In the genomic region with DNA sequence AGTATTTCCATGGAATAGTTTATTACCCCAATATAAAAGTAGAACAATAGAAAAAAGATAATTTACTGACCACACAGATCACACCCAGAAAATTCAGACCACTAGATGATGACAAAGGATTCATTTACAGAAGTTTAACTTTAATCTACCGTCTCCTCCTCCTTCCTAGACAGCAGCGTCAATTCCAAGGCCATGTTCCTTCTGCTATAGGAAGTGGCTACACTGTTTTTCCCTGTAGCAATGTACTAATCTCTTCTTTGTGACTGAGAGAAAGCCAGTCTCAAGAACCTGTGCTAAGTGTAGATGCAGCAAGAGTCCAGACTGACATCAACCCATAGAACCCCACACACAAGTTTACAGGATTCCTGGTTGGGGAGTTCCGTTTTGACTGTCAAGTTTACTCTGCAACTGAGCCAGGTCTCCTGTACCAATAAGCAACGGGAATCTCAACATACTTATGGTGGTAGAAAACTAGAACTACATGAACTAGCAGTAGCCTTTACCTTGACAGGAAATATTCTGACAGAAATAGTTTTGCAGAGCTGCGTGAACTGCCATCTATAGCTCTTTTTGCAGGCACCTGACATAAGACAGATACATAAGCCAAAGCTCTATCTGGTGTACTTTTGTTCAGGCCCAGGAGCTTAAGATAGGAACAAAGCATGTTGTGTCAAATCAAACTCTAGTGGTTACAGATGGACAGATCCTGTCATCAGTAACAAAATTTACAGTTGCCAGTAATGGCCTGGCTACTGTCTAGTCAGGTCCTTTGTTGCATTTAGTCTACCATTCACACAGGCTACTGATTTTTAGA, we compare ENCODE assay signal across 1 cellular context.
TF ChIP-seq lines count a peak whose summit lies in the region.

No MANE protein-coding gene starts in this region.

TF ChIP-seq in IMR-90, 13 proteins besides CTCF, POLR2A, EP300 and RAD21:
- TF ChIP-seq MAFK (IDR thresholded peaks at IDR 0.05; ENCODE audit: low read depth, low read length) (no peak), MXI1 (IDR thresholded peaks at IDR 0.05; ENCODE audit: borderline replicate concordance, low read depth, low read length) (no peak), SMC3 (IDR thresholded peaks at IDR 0.05; ENCODE audit: low read depth, low read length) (no peak), RFX5 (IDR thresholded peaks at IDR 0.05; ENCODE audit: low read depth, low read length) (no peak), CHD1 (IDR thresholded peaks at IDR 0.05; ENCODE audit: low read depth, low read length) (no peak), MAZ (IDR thresholded peaks at IDR 0.05; ENCODE audit: borderline replicate concordance, low read depth, low read length) (no peak), RCOR1 (IDR thresholded peaks at IDR 0.05; ENCODE audit: insufficient replicate concordance, low read length) (no peak), CEBPB (IDR thresholded peaks at IDR 0.05; ENCODE audit: low read depth, low read length) (no peak), BHLHE40 (IDR thresholded peaks at IDR 0.05; ENCODE audit: low read depth, low read length) (no peak), NFE2L2 (IDR thresholded peaks at IDR 0.05; ENCODE audit: low read depth, low read length) (no peak), FOS (IDR thresholded peaks at IDR 0.05; ENCODE audit: low read depth, low read length) (no peak)
- TF ChIP-seq, protein P1, sequence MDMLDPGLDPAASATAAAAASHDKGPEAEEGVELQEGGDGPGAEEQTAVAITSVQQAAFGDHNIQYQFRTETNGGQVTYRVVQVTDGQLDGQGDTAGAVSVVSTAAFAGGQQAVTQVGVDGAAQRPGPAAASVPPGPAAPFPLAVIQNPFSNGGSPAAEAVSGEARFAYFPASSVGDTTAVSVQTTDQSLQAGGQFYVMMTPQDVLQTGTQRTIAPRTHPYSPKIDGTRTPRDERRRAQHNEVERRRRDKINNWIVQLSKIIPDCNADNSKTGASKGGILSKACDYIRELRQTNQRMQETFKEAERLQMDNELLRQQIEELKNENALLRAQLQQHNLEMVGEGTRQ (IDR thresholded peaks at IDR 0.05; ENCODE audit: low read depth, low read length), result no peak
- TF ChIP-seq, protein P2, sequence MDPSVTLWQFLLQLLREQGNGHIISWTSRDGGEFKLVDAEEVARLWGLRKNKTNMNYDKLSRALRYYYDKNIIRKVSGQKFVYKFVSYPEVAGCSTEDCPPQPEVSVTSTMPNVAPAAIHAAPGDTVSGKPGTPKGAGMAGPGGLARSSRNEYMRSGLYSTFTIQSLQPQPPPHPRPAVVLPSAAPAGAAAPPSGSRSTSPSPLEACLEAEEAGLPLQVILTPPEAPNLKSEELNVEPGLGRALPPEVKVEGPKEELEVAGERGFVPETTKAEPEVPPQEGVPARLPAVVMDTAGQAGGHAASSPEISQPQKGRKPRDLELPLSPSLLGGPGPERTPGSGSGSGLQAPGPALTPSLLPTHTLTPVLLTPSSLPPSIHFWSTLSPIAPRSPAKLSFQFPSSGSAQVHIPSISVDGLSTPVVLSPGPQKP (IDR thresholded peaks at IDR 0.05; ENCODE audit: borderline replicate concordance, low read depth, low read length), result no peak
